ENCODE assay signal across 1 cellular context in genomic region chr10:92571649-92572048, GRCh38.
TF ChIP-seq lines count a peak whose summit lies in the region.

No MANE protein-coding gene starts in this region.

TF ChIP-seq in GM23338, 12 proteins besides CTCF, POLR2A, EP300 and RAD21 (continued from another document):
- TF ChIP-seq, protein P1, sequence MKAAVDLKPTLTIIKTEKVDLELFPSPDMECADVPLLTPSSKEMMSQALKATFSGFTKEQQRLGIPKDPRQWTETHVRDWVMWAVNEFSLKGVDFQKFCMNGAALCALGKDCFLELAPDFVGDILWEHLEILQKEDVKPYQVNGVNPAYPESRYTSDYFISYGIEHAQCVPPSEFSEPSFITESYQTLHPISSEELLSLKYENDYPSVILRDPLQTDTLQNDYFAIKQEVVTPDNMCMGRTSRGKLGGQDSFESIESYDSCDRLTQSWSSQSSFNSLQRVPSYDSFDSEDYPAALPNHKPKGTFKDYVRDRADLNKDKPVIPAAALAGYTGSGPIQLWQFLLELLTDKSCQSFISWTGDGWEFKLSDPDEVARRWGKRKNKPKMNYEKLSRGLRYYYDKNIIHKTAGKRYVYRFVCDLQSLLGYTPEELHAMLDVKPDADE (IDR thresholded peaks at IDR 0.05), result no peak
- no peak for TF ChIP-seq EZH2phosphoT487 (IDR thresholded peaks at IDR 0.05; ENCODE audit: unreplicated experiment)
- TF ChIP-seq EZH2 (IDR thresholded peaks at IDR 0.05; ENCODE audit: low read depth, unreplicated experiment), result no peak
- TF ChIP-seq ZNF462 (CRISPR knock-in tag; IDR thresholded peaks at IDR 0.05), result no peak
- TF ChIP-seq NANOG (IDR thresholded peaks at IDR 0.05; ENCODE audit: borderline replicate concordance), result no peak
